Comparison of ENCODE assay signal across 1 cellular context in the genomic region with DNA sequence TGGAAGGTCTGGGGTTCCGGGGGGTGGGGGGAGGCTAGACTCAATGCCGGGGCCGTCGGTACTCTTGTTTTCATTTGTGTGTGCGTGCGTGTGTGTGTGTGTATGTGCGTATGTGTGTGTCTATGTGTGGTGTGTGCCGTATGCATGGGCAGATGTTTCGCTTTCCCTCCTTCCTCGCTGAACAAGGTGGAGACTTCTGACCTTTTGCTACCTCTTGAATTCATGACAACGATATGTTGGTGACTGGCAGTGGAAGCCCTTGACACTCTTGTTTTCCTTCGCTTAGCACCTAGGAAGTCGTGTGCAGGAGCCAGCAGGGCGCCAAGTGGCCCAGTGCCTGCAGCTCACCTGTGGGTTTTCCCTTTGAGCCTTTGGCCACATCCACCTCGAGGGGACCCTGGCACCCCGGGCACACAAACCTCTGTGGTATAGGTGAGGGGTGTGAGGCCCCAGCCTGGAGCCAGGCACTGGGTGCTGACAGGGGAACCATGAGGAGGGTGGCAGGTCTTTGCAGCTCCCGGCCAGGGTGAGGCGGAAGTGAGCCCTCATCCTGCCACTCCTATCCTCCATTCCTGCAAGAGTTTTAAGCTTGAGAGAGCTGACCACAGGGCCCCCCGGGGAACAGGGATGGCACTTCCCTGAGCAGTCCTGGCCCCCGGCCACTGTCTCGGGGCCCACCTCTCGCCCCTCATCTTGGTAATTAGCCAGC.
TF ChIP-seq lines count a peak whose summit lies in the region.

No MANE protein-coding gene starts in this region.

TF ChIP-seq in K562, 482 proteins besides CTCF, POLR2A, EP300 and RAD21 (continued from another document and continues in another):
- TF ChIP-seq PHF21A (IDR thresholded peaks at IDR 0.05; ENCODE audit: borderline replicate concordance, low read depth): no peak
- no peak for TF ChIP-seq TAF9B (IDR thresholded peaks at IDR 0.05; ENCODE audit: partially characterized antibody)
- TF ChIP-seq, protein P1, sequence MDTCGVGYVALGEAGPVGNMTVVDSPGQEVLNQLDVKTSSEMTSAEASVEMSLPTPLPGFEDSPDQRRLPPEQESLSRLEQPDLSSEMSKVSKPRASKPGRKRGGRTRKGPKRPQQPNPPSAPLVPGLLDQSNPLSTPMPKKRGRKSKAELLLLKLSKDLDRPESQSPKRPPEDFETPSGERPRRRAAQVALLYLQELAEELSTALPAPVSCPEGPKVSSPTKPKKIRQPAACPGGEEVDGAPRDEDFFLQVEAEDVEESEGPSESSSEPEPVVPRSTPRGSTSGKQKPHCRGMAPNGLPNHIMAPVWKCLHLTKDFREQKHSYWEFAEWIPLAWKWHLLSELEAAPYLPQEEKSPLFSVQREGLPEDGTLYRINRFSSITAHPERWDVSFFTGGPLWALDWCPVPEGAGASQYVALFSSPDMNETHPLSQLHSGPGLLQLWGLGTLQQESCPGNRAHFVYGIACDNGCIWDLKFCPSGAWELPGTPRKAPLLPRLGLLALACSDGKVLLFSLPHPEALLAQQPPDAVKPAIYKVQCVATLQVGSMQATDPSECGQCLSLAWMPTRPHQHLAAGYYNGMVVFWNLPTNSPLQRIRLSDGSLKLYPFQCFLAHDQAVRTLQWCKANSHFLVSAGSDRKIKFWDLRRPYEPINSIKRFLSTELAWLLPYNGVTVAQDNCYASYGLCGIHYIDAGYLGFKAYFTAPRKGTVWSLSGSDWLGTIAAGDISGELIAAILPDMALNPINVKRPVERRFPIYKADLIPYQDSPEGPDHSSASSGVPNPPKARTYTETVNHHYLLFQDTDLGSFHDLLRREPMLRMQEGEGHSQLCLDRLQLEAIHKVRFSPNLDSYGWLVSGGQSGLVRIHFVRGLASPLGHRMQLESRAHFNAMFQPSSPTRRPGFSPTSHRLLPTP (IDR thresholded peaks at IDR 0.05; ENCODE audit: borderline replicate concordance, extremely low read depth, insufficient read length): peak; percentile 71
- TF ChIP-seq DNMT1 (IDR thresholded peaks at IDR 0.05): no peak
- TF ChIP-seq KAT2B (IDR thresholded peaks at IDR 0.05; ENCODE audit: low read depth, low read length): no peak
- TF ChIP-seq, protein P2, sequence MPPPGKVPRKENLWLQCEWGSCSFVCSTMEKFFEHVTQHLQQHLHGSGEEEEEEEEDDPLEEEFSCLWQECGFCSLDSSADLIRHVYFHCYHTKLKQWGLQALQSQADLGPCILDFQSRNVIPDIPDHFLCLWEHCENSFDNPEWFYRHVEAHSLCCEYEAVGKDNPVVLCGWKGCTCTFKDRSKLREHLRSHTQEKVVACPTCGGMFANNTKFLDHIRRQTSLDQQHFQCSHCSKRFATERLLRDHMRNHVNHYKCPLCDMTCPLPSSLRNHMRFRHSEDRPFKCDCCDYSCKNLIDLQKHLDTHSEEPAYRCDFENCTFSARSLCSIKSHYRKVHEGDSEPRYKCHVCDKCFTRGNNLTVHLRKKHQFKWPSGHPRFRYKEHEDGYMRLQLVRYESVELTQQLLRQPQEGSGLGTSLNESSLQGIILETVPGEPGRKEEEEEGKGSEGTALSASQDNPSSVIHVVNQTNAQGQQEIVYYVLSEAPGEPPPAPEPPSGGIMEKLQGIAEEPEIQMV (tag; conservative IDR thresholded peaks at IDR 0.05; ENCODE audit: low read depth): no peak
- TF ChIP-seq MEF2D (tag; conservative IDR thresholded peaks at IDR 0.05; ENCODE audit: low read depth): no peak
- peak; percentile 90; the same call in 1 of the 2 replicates for TF ChIP-seq OTX1 (CRISPR knock-in tag; IDR thresholded peaks at IDR 0.05)
- peak; percentile 69 for TF ChIP-seq CBFB (CRISPR knock-in tag; IDR thresholded peaks at IDR 0.05)
- no peak for TF ChIP-seq ZNF174 (CRISPR knock-in tag; IDR thresholded peaks at IDR 0.05)
- TF ChIP-seq KDM5B (IDR thresholded peaks at IDR 0.05; ENCODE audit: insufficient replicate concordance, low read depth, low read length): no peak
- TF ChIP-seq, protein P3, sequence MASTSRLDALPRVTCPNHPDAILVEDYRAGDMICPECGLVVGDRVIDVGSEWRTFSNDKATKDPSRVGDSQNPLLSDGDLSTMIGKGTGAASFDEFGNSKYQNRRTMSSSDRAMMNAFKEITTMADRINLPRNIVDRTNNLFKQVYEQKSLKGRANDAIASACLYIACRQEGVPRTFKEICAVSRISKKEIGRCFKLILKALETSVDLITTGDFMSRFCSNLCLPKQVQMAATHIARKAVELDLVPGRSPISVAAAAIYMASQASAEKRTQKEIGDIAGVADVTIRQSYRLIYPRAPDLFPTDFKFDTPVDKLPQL (IDR thresholded peaks at IDR 0.05; ENCODE audit: extremely low read depth, insufficient read length): no peak
- TF ChIP-seq LCOR (CRISPR knock-in tag; IDR thresholded peaks at IDR 0.05): no peak
- no peak for TF ChIP-seq SMARCE1 (IDR thresholded peaks at IDR 0.05)
- TF ChIP-seq NFYB (IDR thresholded peaks at IDR 0.05; ENCODE audit: extremely low read depth, insufficient read length): no peak
- no peak for TF ChIP-seq CCAR2 (IDR thresholded peaks at IDR 0.05; ENCODE audit: low read depth, low read length)
- TF ChIP-seq RBM22 (IDR thresholded peaks at IDR 0.05; ENCODE audit: low read depth, low read length, poor library complexity, severe bottlenecking): no peak
- TF ChIP-seq ZNF717 (CRISPR knock-in tag; IDR thresholded peaks at IDR 0.05): no peak
- TF ChIP-seq GABPB2 (CRISPR knock-in tag; conservative IDR thresholded peaks at IDR 0.05): no peak
- TF ChIP-seq, protein P4, sequence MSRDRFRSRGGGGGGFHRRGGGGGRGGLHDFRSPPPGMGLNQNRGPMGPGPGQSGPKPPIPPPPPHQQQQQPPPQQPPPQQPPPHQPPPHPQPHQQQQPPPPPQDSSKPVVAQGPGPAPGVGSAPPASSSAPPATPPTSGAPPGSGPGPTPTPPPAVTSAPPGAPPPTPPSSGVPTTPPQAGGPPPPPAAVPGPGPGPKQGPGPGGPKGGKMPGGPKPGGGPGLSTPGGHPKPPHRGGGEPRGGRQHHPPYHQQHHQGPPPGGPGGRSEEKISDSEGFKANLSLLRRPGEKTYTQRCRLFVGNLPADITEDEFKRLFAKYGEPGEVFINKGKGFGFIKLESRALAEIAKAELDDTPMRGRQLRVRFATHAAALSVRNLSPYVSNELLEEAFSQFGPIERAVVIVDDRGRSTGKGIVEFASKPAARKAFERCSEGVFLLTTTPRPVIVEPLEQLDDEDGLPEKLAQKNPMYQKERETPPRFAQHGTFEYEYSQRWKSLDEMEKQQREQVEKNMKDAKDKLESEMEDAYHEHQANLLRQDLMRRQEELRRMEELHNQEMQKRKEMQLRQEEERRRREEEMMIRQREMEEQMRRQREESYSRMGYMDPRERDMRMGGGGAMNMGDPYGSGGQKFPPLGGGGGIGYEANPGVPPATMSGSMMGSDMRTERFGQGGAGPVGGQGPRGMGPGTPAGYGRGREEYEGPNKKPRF (IDR thresholded peaks at IDR 0.05; ENCODE audit: low read depth, low read length): no peak
- TF ChIP-seq RCOR1 (IDR thresholded peaks at IDR 0.05; ENCODE audit: borderline replicate concordance in 1 of 2, low read depth in 2 of 2, low read length in 2 of 2): no peak
- 0 out of 2 replicates have a peak, but pooled peaks have one; percentile 13 for TF ChIP-seq NFIC (IDR thresholded peaks at IDR 0.05)
- no peak for TF ChIP-seq POU5F1 (IDR thresholded peaks at IDR 0.05; ENCODE audit: borderline replicate concordance, low read depth, low read length, partially characterized antibody)
- TF ChIP-seq HCFC1 (IDR thresholded peaks at IDR 0.05; ENCODE audit: low read depth, low read length): no peak; the same call in 1 of the 2 replicates
- TF ChIP-seq HIVEP1 (CRISPR knock-in tag; IDR thresholded peaks at IDR 0.05): no peak
- no peak for TF ChIP-seq CBX2 (IDR thresholded peaks at IDR 0.05; ENCODE audit: insufficient read depth, low read length, poor library complexity, severe bottlenecking)
- TF ChIP-seq SIX5 (IDR thresholded peaks at IDR 0.05; ENCODE audit: borderline replicate concordance in 1 of 2, insufficient read depth in 1 of 2, low read depth in 1 of 2, low read length in 2 of 2): no peak
- TF ChIP-seq, protein P5, sequence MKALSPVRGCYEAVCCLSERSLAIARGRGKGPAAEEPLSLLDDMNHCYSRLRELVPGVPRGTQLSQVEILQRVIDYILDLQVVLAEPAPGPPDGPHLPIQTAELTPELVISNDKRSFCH (CRISPR knock-in tag; IDR thresholded peaks at IDR 0.05): no peak
- TF ChIP-seq, protein P5 (tag; IDR thresholded peaks at IDR 0.05): peak; percentile 83
- no peak for TF ChIP-seq SAFB (IDR thresholded peaks at IDR 0.05; ENCODE audit: borderline replicate concordance, low read depth, low read length)
- no peak for TF ChIP-seq FOXM1 (IDR thresholded peaks at IDR 0.05; ENCODE audit: low read depth)
- no peak for TF ChIP-seq FOXM1 (CRISPR knock-in tag; IDR thresholded peaks at IDR 0.05; ENCODE audit: low read depth)
- no peak for TF ChIP-seq ZNF224 (CRISPR knock-in tag; IDR thresholded peaks at IDR 0.05)
- TF ChIP-seq, protein P6, sequence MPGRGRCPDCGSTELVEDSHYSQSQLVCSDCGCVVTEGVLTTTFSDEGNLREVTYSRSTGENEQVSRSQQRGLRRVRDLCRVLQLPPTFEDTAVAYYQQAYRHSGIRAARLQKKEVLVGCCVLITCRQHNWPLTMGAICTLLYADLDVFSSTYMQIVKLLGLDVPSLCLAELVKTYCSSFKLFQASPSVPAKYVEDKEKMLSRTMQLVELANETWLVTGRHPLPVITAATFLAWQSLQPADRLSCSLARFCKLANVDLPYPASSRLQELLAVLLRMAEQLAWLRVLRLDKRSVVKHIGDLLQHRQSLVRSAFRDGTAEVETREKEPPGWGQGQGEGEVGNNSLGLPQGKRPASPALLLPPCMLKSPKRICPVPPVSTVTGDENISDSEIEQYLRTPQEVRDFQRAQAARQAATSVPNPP (IDR thresholded peaks at IDR 0.05; ENCODE audit: borderline replicate concordance, insufficient read depth, insufficient read length): no peak
- no peak for TF ChIP-seq ZNF197 (CRISPR knock-in tag; IDR thresholded peaks at IDR 0.05; ENCODE audit: low read depth)
- TF ChIP-seq ATF1 (CRISPR knock-in tag; IDR thresholded peaks at IDR 0.05): no peak
- TF ChIP-seq ATF1 (tag; IDR thresholded peaks at IDR 0.05): no peak; the same call in 1 of the 2 replicates
- no peak for TF ChIP-seq DMBX1 (CRISPR knock-in tag; IDR thresholded peaks at IDR 0.05; ENCODE audit: borderline replicate concordance)
- no peak for TF ChIP-seq RFX7 (CRISPR knock-in tag; IDR thresholded peaks at IDR 0.05)
- TF ChIP-seq, protein P7, sequence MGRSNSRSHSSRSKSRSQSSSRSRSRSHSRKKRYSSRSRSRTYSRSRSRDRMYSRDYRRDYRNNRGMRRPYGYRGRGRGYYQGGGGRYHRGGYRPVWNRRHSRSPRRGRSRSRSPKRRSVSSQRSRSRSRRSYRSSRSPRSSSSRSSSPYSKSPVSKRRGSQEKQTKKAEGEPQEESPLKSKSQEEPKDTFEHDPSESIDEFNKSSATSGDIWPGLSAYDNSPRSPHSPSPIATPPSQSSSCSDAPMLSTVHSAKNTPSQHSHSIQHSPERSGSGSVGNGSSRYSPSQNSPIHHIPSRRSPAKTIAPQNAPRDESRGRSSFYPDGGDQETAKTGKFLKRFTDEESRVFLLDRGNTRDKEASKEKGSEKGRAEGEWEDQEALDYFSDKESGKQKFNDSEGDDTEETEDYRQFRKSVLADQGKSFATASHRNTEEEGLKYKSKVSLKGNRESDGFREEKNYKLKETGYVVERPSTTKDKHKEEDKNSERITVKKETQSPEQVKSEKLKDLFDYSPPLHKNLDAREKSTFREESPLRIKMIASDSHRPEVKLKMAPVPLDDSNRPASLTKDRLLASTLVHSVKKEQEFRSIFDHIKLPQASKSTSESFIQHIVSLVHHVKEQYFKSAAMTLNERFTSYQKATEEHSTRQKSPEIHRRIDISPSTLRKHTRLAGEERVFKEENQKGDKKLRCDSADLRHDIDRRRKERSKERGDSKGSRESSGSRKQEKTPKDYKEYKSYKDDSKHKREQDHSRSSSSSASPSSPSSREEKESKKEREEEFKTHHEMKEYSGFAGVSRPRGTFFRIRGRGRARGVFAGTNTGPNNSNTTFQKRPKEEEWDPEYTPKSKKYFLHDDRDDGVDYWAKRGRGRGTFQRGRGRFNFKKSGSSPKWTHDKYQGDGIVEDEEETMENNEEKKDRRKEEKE (IDR thresholded peaks at IDR 0.05; ENCODE audit: borderline replicate concordance in 1 of 2, control insufficient read depth in 1 of 2, low read depth in 2 of 2, low read length in 1 of 2): no peak
- TF ChIP-seq, protein P8, sequence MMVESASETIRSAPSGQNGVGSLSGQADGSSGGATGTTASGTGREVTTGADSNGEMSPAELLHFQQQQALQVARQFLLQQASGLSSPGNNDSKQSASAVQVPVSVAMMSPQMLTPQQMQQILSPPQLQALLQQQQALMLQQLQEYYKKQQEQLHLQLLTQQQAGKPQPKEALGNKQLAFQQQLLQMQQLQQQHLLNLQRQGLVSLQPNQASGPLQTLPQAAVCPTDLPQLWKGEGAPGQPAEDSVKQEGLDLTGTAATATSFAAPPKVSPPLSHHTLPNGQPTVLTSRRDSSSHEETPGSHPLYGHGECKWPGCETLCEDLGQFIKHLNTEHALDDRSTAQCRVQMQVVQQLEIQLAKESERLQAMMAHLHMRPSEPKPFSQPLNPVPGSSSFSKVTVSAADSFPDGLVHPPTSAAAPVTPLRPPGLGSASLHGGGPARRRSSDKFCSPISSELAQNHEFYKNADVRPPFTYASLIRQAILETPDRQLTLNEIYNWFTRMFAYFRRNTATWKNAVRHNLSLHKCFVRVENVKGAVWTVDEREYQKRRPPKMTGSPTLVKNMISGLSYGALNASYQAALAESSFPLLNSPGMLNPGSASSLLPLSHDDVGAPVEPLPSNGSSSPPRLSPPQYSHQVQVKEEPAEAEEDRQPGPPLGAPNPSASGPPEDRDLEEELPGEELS (CRISPR knock-in tag; IDR thresholded peaks at IDR 0.05; ENCODE audit: borderline replicate concordance): no peak
- TF ChIP-seq, protein P9, sequence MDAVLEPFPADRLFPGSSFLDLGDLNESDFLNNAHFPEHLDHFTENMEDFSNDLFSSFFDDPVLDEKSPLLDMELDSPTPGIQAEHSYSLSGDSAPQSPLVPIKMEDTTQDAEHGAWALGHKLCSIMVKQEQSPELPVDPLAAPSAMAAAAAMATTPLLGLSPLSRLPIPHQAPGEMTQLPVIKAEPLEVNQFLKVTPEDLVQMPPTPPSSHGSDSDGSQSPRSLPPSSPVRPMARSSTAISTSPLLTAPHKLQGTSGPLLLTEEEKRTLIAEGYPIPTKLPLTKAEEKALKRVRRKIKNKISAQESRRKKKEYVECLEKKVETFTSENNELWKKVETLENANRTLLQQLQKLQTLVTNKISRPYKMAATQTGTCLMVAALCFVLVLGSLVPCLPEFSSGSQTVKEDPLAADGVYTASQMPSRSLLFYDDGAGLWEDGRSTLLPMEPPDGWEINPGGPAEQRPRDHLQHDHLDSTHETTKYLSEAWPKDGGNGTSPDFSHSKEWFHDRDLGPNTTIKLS (IDR thresholded peaks at IDR 0.05; ENCODE audit: borderline replicate concordance, low read depth): no peak
- no peak for TF ChIP-seq PTRF (tag; IDR thresholded peaks at IDR 0.05)
